Comparison of ENCODE assay signal across 10 cellular contexts in the genomic region with DNA sequence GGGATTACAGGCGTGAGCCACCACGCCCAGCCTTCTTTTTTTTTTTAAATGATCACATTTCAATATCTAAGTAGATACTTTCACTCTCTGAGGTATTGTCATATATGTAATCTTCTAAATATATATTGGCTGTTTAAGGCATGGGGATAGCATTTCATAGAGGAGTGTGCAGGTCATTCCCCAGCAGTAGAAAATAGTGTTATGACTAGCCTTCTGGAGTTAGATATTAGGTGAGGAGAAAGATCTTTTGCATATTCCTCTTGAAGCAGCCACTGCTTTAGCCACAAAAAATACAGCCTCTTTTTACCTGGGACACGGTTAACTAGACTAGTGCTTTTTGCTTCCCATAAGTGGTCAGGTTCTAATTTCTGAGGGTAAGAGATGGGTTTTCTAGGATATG. TPM values are rescaled to one million over a fixed set of nuclear protein-coding genes. Genes with fewer than 3 reads are reported as not detected.
DNase-seq lines count a peak whose midpoint lies in the region; ATAC-seq, FAIRE-seq and TF ChIP-seq lines count a peak whose summit lies in the region.
"Had no signal": no experiment of that assay in that cellular context is flagged by ENCODE, and none has a peak within 500 bp of the region (broad histone marks: within the 10 kb centered on the region; RNA-seq: fewer than 3 reads in every experiment).

No MANE protein-coding gene starts in this region.

- no peak overlapping the region for H3K4me3 Mint-ChIP-seq in T-helper 17 cell
- H3K4me3 Mint-ChIP-seq in WTC11, result no peak overlapping the region

- CTCF ChIA-PET in WTC11 (lab: Charles Lee), result interaction anchor here (0.8 to 2.4 kb wide), 6 partner anchors 14 to 152 kb away, joined by 3 to 17 read pairs (median 4); a partner anchor contains a TSS

- H3K36me3 Mint-ChIP-seq in T-helper 17 cell (ENCODE audit: low read depth) (no peaks in the 10 kb centered on the region), WTC11 (no peaks in the 10 kb centered on the region)

- H3K27me3 Mint-ChIP-seq in T-helper 17 cell (no peaks in the 10 kb centered on the region), WTC11 (ENCODE audit: low read depth) (no peaks in the 10 kb centered on the region)

- H3K4me1 Mint-ChIP-seq in T-helper 17 cell (peaks cover 57% of the 10 kb centered on the region), WTC11 (peaks cover 57% of the 10 kb centered on the region)

- POLR2A ChIA-PET in WTC11 (lab: Charles Lee), result no interaction called here

- H3K9me3 Mint-ChIP-seq in WTC11, result no peaks in the 10 kb centered on the region

- peak; percentile 74 for FAIRE-seq in GM18507 (lab: Jason Lieb, UNC)
- FAIRE-seq: endometrium had no signal

- H3K9me3 ChIP-seq in T-helper 17 cell (ENCODE audit: control insufficient read depth, low read length, poor library complexity, severe bottlenecking), result no peaks in the 10 kb centered on the region

- peak; percentile 25 for DNase-seq in GM18507 (ENCODE audit: extremely low spot score, insufficient read length, low read depth)
- no peak for DNase-seq in T-helper 17 cell
- no peak for DNase-seq in NCI-H446 (lab: John Stamatoyannopoulos, UW)
- DNase-seq in A172 (ENCODE audit: low spot score), result no peak
- DNase-seq in NCI-H226, result no peak
- DNase-seq in WTC11 (ENCODE audit: low spot score), result no peak
- DNase-seq: NCI-H69 had no signal

- ATAC-seq in GM19455 (IDR thresholded peaks at IDR 0.05; ENCODE audit: unreplicated experiment) (peak; percentile 80), HG02943 (IDR thresholded peaks at IDR 0.05; ENCODE audit: low read depth, unreplicated experiment) (peak; percentile 75), T-helper 17 cell (no peak), WTC11 (no peak)

- H3K27ac Mint-ChIP-seq in T-helper 17 cell (peak overlapping the region; percentile 51), WTC11 (no peak overlapping the region)

- TF ChIP-seq CTCF in WTC11 (IDR thresholded peaks at IDR 0.05), result no peak

TF ChIP-seq in WTC11, 78 proteins besides CTCF, POLR2A, EP300 and RAD21:
- TF ChIP-seq, protein P1, sequence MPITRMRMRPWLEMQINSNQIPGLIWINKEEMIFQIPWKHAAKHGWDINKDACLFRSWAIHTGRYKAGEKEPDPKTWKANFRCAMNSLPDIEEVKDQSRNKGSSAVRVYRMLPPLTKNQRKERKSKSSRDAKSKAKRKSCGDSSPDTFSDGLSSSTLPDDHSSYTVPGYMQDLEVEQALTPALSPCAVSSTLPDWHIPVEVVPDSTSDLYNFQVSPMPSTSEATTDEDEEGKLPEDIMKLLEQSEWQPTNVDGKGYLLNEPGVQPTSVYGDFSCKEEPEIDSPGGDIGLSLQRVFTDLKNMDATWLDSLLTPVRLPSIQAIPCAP (CRISPR knock-in tag; IDR thresholded peaks at IDR 0.05), result no peak
- no peak for TF ChIP-seq KAT7 (CRISPR knock-in tag; IDR thresholded peaks at IDR 0.05; ENCODE audit: borderline replicate concordance)
- TF ChIP-seq, protein P2, sequence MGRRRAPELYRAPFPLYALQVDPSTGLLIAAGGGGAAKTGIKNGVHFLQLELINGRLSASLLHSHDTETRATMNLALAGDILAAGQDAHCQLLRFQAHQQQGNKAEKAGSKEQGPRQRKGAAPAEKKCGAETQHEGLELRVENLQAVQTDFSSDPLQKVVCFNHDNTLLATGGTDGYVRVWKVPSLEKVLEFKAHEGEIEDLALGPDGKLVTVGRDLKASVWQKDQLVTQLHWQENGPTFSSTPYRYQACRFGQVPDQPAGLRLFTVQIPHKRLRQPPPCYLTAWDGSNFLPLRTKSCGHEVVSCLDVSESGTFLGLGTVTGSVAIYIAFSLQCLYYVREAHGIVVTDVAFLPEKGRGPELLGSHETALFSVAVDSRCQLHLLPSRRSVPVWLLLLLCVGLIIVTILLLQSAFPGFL (CRISPR knock-in tag; IDR thresholded peaks at IDR 0.05; ENCODE audit: borderline replicate concordance), result no peak

RNA-seq across cellular contexts. Expression of a gene that starts 28.9 kb away (rescaled TPM):
- total RNA-seq in T-helper 17 cell (100 to 1,000 TPM; 343 to 351 TPM), WTC11 (2021) (86.7 to 95.7 TPM (median 88.3 TPM) in 3 replicates)
- 44.9 and 63.3 TPM in 2 replicates for total RNA-seq in A172 (2014; rRNA removed; shearing (Covaris generic))

Comparison
In these comparisons a context has a peak if more than half of its experiments do, and no peak if none do; other contexts are left out.
1. ATAC-seq: peak in GM19455 (single experiment) and HG02943 (single experiment); none in T-helper 17 cell (single experiment) and WTC11 (single experiment).